Comparison of ENCODE assay signal across 24 cellular contexts in genomic region chr6:11177271-11177670, GRCh38.
"Had no signal": no experiment of that assay in that cellular context is flagged by ENCODE, and none has a peak within 500 bp of the region (broad histone marks: within the 10 kb centered on the region; RNA-seq: fewer than 3 reads in every experiment).

No MANE protein-coding gene starts in this region.

- H3K27me3 Mint-ChIP-seq: naive thymus-derived CD4-positive, alpha-beta T cell; progenitor cell of endocrine pancreas; stimulated activated naive B cell treated with anti-CD40 and anti-IgM and Interleukin-4, amounts not matched to agents 10 μg/mL and 1 μg/mL and 100 μg/mL, for 72 hours had no signal

- H3K4me3 Mint-ChIP-seq: naive thymus-derived CD4-positive, alpha-beta T cell; natural killer cell; nephron; neural progenitor cell; stimulated activated naive B cell treated with anti-CD40 and anti-IgM and Interleukin-4, amounts not matched to agents 10 μg/mL and 1 μg/mL and 100 μg/mL, for 72 hours had no signal

- H3K9me3 Mint-ChIP-seq: natural killer cell had no signal

- ATAC-seq: naive thymus-derived CD4-positive, alpha-beta T cell; natural killer cell; psoas muscle; right cardiac atrium; right lobe of liver; stimulated activated naive B cell treated with anti-CD40 and anti-IgM and Interleukin-4, amounts not matched to agents 10 μg/mL and 1 μg/mL and 100 μg/mL, for 72 hours had no signal

- H3K4me1 Mint-ChIP-seq: nephron had no signal

- H3K27ac Mint-ChIP-seq: naive thymus-derived CD4-positive, alpha-beta T cell; nephron; neural progenitor cell; progenitor cell of endocrine pancreas; stimulated activated naive B cell treated with anti-CD40 and anti-IgM and Interleukin-4, amounts not matched to agents 10 μg/mL and 1 μg/mL and 100 μg/mL, for 72 hours had no signal

- DNase-seq: naive thymus-derived CD4-positive, alpha-beta T cell; natural killer cell; occipital lobe; ovary; posterior cingulate gyrus; psoas muscle; right cardiac atrium; right lobe of liver; sigmoid colon; small intestine; stimulated activated CD4-positive, alpha-beta T cell treated with anti-CD3 and anti-CD28 coated beads, Interleukin-15, amount 100 ng/mL, for 24 hours; stimulated activated CD4-positive, alpha-beta T cell treated with anti-CD3 and anti-CD28 coated beads, Interleukin-2, amount 100 ng/mL, for 24 hours; stimulated activated CD4-positive, alpha-beta T cell treated with anti-CD3 and anti-CD28 coated beads, Interleukin-2, amount 100 ng/mL, for 48 hours; stimulated activated CD4-positive, alpha-beta T cell treated with anti-CD3 and anti-CD28 coated beads, Interleukin-4, amount 100 ng/mL, for 4 hours; stimulated activated CD8-positive, alpha-beta memory T cell treated with anti-CD3 and anti-CD28 coated beads, Interleukin-4, amount 100 ng/mL, for 48 hours; stimulated activated naive B cell treated with anti-CD40 and anti-IgM and Interleukin-4, amounts not matched to agents 10 μg/mL and 1 μg/mL and 100 μg/mL, for 72 hours; stimulated activated naive CD4-positive, alpha-beta T cell treated with Interleukin-2 at 50 U/mL for 16 hours; stomach; thyroid gland; trophoblast cell; upper lobe of left lung had no signal
